In genomic region chr12:108696996-108697290, GRCh38 we compare ENCODE assay signal across 1 cellular context.
TF ChIP-seq lines count a peak whose summit lies in the region.

No MANE protein-coding gene starts in this region.

TF ChIP-seq in IMR-90, 13 proteins besides CTCF, POLR2A, EP300 and RAD21:
- TF ChIP-seq RCOR1 (IDR thresholded peaks at IDR 0.05; ENCODE audit: insufficient replicate concordance, low read length) (no peak), CEBPB (IDR thresholded peaks at IDR 0.05; ENCODE audit: low read depth, low read length) (no peak), RFX5 (IDR thresholded peaks at IDR 0.05; ENCODE audit: low read depth, low read length) (no peak), MAZ (IDR thresholded peaks at IDR 0.05; ENCODE audit: borderline replicate concordance, low read depth, low read length) (no peak), BHLHE40 (IDR thresholded peaks at IDR 0.05; ENCODE audit: low read depth, low read length) (no peak), MAFK (IDR thresholded peaks at IDR 0.05; ENCODE audit: low read depth, low read length) (no peak), MXI1 (IDR thresholded peaks at IDR 0.05; ENCODE audit: borderline replicate concordance, low read depth, low read length) (no peak), NFE2L2 (IDR thresholded peaks at IDR 0.05; ENCODE audit: low read depth, low read length) (no peak), FOS (IDR thresholded peaks at IDR 0.05; ENCODE audit: low read depth, low read length) (no peak), SMC3 (IDR thresholded peaks at IDR 0.05; ENCODE audit: low read depth, low read length) (no peak)
- TF ChIP-seq, protein P1, sequence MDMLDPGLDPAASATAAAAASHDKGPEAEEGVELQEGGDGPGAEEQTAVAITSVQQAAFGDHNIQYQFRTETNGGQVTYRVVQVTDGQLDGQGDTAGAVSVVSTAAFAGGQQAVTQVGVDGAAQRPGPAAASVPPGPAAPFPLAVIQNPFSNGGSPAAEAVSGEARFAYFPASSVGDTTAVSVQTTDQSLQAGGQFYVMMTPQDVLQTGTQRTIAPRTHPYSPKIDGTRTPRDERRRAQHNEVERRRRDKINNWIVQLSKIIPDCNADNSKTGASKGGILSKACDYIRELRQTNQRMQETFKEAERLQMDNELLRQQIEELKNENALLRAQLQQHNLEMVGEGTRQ (IDR thresholded peaks at IDR 0.05; ENCODE audit: low read depth, low read length): no peak
